In the genomic region with DNA sequence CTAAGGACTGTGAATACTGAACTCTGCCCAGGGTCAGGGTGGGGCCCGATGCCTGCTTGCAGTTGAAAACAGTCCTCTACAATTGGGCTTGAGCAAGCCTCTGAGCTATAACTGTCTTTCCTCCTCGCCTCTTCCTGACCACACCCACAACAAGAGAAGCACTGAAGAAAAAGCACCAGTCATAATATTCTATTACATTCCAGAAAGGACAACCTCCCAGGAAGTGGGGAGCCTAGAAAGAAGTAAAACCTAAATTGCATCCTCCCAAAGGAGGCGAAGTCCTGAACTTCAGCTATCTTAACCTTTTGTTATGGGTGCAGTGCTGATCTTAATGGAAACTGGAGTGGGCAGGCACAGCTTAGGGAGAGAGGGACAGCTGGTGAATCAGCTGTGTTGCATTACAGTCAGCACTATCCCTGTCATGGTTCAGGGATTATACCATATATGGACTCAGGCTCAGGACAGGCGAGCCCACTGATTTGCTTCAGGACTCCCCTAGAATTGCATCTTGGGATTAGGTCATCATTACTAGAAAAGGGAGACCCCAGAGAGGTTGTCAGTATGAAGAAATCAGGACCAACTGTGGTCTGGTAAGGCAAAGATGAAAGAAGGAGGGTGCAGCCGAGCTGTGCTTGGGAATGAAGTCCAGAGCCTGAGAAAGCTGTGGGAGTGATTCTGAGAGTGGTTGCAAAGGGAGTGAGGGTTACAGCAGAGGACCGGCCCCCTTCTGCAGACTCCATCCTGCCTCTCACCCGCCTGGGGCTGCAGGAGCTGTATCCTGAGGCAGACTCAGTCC, we compare ENCODE assay signal across 1 cellular context.
TF ChIP-seq lines count a peak whose summit lies in the region.

No MANE protein-coding gene starts in this region.

TF ChIP-seq in K562, 482 proteins besides CTCF, POLR2A, EP300 and RAD21 (continued from another document and continues in another):
- TF ChIP-seq MTA1 (IDR thresholded peaks at IDR 0.05; ENCODE audit: borderline replicate concordance) (no peak), SMARCA4 (IDR thresholded peaks at IDR 0.05) (no peak), C11orf30 (IDR thresholded peaks at IDR 0.05; ENCODE audit: low read depth) (peak; percentile 71; the same call in 1 of the 2 replicates), GABPB2 (CRISPR knock-in tag; conservative IDR thresholded peaks at IDR 0.05) (no peak), XRCC3 (IDR thresholded peaks at IDR 0.05) (no peak), ZNF143 (CRISPR knock-in tag; IDR thresholded peaks at IDR 0.05) (no peak), ZNF551 (CRISPR knock-in tag; IDR thresholded peaks at IDR 0.05) (no peak), ZFX (CRISPR knock-in tag; IDR thresholded peaks at IDR 0.05) (no peak), ZNF444 (CRISPR knock-in tag; IDR thresholded peaks at IDR 0.05) (no peak), NFIC (IDR thresholded peaks at IDR 0.05) (no peak), ZNF764 (CRISPR knock-in tag; IDR thresholded peaks at IDR 0.05; ENCODE audit: low read depth) (no peak), ERF (CRISPR knock-in tag; IDR thresholded peaks at IDR 0.05) (no peak), PHF8 (IDR thresholded peaks at IDR 0.05; ENCODE audit: borderline replicate concordance, low read length) (no peak), PCBP1 (IDR thresholded peaks at IDR 0.05; ENCODE audit: low read depth, low read length, poor library complexity, severe bottlenecking) (no peak), SOX6 (IDR thresholded peaks at IDR 0.05) (no peak), GATAD2A (IDR thresholded peaks at IDR 0.05) (no peak), SMARCA5 (IDR thresholded peaks at IDR 0.05) (no peak), SMC3 (conservative IDR thresholded peaks at IDR 0.05; ENCODE audit: insufficient read depth, low read depth, low read length) (no peak), ZNF274 (IDR thresholded peaks at IDR 0.05; ENCODE audit: borderline replicate concordance, low read depth, low read length) (no peak), SMAD3 (CRISPR knock-in tag; conservative IDR thresholded peaks at IDR 0.05) (no peak), KLF1 (tag; IDR thresholded peaks at IDR 0.05) (no peak), NFRKB (IDR thresholded peaks at IDR 0.05; ENCODE audit: low read depth) (no peak), ZBTB17 (CRISPR knock-in tag; IDR thresholded peaks at IDR 0.05) (no peak), ZFP36 (IDR thresholded peaks at IDR 0.05; ENCODE audit: low read depth, low read length, partially characterized antibody) (no peak), MAFG (tag; conservative IDR thresholded peaks at IDR 0.05) (peak; percentile 52; the same call in 1 of the 2 replicates), HNRNPK (IDR thresholded peaks at IDR 0.05; ENCODE audit: low read depth, low read length, poor library complexity, severe bottlenecking) (no peak), KLF10 (CRISPR knock-in tag; IDR thresholded peaks at IDR 0.05) (no peak)
- TF ChIP-seq, protein P1, sequence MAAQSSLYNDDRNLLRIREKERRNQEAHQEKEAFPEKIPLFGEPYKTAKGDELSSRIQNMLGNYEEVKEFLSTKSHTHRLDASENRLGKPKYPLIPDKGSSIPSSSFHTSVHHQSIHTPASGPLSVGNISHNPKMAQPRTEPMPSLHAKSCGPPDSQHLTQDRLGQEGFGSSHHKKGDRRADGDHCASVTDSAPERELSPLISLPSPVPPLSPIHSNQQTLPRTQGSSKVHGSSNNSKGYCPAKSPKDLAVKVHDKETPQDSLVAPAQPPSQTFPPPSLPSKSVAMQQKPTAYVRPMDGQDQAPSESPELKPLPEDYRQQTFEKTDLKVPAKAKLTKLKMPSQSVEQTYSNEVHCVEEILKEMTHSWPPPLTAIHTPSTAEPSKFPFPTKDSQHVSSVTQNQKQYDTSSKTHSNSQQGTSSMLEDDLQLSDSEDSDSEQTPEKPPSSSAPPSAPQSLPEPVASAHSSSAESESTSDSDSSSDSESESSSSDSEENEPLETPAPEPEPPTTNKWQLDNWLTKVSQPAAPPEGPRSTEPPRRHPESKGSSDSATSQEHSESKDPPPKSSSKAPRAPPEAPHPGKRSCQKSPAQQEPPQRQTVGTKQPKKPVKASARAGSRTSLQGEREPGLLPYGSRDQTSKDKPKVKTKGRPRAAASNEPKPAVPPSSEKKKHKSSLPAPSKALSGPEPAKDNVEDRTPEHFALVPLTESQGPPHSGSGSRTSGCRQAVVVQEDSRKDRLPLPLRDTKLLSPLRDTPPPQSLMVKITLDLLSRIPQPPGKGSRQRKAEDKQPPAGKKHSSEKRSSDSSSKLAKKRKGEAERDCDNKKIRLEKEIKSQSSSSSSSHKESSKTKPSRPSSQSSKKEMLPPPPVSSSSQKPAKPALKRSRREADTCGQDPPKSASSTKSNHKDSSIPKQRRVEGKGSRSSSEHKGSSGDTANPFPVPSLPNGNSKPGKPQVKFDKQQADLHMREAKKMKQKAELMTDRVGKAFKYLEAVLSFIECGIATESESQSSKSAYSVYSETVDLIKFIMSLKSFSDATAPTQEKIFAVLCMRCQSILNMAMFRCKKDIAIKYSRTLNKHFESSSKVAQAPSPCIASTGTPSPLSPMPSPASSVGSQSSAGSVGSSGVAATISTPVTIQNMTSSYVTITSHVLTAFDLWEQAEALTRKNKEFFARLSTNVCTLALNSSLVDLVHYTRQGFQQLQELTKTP (IDR thresholded peaks at IDR 0.05; ENCODE audit: low read depth in 1 of 2, partially characterized antibody in 2 of 2), result no peak
- TF ChIP-seq, protein P2, sequence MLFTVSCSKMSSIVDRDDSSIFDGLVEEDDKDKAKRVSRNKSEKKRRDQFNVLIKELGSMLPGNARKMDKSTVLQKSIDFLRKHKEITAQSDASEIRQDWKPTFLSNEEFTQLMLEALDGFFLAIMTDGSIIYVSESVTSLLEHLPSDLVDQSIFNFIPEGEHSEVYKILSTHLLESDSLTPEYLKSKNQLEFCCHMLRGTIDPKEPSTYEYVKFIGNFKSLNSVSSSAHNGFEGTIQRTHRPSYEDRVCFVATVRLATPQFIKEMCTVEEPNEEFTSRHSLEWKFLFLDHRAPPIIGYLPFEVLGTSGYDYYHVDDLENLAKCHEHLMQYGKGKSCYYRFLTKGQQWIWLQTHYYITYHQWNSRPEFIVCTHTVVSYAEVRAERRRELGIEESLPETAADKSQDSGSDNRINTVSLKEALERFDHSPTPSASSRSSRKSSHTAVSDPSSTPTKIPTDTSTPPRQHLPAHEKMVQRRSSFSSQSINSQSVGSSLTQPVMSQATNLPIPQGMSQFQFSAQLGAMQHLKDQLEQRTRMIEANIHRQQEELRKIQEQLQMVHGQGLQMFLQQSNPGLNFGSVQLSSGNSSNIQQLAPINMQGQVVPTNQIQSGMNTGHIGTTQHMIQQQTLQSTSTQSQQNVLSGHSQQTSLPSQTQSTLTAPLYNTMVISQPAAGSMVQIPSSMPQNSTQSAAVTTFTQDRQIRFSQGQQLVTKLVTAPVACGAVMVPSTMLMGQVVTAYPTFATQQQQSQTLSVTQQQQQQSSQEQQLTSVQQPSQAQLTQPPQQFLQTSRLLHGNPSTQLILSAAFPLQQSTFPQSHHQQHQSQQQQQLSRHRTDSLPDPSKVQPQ (CRISPR knock-in tag; IDR thresholded peaks at IDR 0.05; ENCODE audit: borderline replicate concordance), result no peak
- TF ChIP-seq, protein P3, sequence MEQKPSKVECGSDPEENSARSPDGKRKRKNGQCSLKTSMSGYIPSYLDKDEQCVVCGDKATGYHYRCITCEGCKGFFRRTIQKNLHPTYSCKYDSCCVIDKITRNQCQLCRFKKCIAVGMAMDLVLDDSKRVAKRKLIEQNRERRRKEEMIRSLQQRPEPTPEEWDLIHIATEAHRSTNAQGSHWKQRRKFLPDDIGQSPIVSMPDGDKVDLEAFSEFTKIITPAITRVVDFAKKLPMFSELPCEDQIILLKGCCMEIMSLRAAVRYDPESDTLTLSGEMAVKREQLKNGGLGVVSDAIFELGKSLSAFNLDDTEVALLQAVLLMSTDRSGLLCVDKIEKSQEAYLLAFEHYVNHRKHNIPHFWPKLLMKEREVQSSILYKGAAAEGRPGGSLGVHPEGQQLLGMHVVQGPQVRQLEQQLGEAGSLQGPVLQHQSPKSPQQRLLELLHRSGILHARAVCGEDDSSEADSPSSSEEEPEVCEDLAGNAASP (IDR thresholded peaks at IDR 0.05), result no peak
- TF ChIP-seq, protein P4, sequence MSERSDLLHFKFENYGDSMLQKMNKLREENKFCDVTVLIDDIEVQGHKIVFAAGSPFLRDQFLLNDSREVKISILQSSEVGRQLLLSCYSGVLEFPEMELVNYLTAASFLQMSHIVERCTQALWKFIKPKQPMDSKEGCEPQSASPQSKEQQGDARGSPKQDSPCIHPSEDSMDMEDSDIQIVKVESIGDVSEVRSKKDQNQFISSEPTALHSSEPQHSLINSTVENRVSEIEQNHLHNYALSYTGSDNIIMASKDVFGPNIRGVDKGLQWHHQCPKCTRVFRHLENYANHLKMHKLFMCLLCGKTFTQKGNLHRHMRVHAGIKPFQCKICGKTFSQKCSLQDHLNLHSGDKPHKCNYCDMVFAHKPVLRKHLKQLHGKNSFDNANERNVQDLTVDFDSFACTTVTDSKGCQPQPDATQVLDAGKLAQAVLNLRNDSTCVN (CRISPR knock-in tag; IDR thresholded peaks at IDR 0.05), result no peak
- TF ChIP-seq, protein P5, sequence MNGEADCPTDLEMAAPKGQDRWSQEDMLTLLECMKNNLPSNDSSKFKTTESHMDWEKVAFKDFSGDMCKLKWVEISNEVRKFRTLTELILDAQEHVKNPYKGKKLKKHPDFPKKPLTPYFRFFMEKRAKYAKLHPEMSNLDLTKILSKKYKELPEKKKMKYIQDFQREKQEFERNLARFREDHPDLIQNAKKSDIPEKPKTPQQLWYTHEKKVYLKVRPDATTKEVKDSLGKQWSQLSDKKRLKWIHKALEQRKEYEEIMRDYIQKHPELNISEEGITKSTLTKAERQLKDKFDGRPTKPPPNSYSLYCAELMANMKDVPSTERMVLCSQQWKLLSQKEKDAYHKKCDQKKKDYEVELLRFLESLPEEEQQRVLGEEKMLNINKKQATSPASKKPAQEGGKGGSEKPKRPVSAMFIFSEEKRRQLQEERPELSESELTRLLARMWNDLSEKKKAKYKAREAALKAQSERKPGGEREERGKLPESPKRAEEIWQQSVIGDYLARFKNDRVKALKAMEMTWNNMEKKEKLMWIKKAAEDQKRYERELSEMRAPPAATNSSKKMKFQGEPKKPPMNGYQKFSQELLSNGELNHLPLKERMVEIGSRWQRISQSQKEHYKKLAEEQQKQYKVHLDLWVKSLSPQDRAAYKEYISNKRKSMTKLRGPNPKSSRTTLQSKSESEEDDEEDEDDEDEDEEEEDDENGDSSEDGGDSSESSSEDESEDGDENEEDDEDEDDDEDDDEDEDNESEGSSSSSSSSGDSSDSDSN (IDR thresholded peaks at IDR 0.05; ENCODE audit: borderline replicate concordance in 1 of 2, low read depth in 2 of 2, low read length in 2 of 2), result no peak
- TF ChIP-seq, protein P6, sequence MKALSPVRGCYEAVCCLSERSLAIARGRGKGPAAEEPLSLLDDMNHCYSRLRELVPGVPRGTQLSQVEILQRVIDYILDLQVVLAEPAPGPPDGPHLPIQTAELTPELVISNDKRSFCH (CRISPR knock-in tag; IDR thresholded peaks at IDR 0.05), result no peak
- TF ChIP-seq, protein P6 (tag; IDR thresholded peaks at IDR 0.05), result no peak
- TF ChIP-seq, protein P7, sequence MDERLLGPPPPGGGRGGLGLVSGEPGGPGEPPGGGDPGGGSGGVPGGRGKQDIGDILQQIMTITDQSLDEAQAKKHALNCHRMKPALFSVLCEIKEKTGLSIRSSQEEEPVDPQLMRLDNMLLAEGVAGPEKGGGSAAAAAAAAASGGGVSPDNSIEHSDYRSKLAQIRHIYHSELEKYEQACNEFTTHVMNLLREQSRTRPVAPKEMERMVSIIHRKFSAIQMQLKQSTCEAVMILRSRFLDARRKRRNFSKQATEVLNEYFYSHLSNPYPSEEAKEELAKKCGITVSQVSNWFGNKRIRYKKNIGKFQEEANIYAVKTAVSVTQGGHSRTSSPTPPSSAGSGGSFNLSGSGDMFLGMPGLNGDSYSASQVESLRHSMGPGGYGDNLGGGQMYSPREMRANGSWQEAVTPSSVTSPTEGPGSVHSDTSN (CRISPR knock-in tag; IDR thresholded peaks at IDR 0.05; ENCODE audit: low read depth), result no peak
- TF ChIP-seq, protein P7 (tag; conservative IDR thresholded peaks at IDR 0.05; ENCODE audit: low read depth), result no peak
- TF ChIP-seq, protein P8, sequence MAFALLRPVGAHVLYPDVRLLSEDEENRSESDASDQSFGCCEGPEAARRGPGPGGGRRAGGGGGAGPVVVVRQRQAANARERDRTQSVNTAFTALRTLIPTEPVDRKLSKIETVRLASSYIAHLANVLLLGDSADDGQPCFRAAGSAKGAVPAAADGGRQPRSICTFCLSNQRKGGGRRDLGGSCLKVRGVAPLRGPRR (CRISPR knock-in tag; IDR thresholded peaks at IDR 0.05), result no peak
- TF ChIP-seq, protein P9, sequence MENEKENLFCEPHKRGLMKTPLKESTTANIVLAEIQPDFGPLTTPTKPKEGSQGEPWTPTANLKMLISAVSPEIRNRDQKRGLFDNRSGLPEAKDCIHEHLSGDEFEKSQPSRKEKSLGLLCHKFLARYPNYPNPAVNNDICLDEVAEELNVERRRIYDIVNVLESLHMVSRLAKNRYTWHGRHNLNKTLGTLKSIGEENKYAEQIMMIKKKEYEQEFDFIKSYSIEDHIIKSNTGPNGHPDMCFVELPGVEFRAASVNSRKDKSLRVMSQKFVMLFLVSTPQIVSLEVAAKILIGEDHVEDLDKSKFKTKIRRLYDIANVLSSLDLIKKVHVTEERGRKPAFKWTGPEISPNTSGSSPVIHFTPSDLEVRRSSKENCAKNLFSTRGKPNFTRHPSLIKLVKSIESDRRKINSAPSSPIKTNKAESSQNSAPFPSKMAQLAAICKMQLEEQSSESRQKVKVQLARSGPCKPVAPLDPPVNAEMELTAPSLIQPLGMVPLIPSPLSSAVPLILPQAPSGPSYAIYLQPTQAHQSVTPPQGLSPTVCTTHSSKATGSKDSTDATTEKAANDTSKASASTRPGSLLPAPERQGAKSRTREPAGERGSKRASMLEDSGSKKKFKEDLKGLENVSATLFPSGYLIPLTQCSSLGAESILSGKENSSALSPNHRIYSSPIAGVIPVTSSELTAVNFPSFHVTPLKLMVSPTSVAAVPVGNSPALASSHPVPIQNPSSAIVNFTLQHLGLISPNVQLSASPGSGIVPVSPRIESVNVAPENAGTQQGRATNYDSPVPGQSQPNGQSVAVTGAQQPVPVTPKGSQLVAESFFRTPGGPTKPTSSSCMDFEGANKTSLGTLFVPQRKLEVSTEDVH (IDR thresholded peaks at IDR 0.05; ENCODE audit: low read depth, partially characterized antibody), result no peak
- TF ChIP-seq, protein P10, sequence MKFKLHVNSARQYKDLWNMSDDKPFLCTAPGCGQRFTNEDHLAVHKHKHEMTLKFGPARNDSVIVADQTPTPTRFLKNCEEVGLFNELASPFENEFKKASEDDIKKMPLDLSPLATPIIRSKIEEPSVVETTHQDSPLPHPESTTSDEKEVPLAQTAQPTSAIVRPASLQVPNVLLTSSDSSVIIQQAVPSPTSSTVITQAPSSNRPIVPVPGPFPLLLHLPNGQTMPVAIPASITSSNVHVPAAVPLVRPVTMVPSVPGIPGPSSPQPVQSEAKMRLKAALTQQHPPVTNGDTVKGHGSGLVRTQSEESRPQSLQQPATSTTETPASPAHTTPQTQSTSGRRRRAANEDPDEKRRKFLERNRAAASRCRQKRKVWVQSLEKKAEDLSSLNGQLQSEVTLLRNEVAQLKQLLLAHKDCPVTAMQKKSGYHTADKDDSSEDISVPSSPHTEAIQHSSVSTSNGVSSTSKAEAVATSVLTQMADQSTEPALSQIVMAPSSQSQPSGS (CRISPR knock-in tag; IDR thresholded peaks at IDR 0.05), result no peak
